In the genomic region with DNA sequence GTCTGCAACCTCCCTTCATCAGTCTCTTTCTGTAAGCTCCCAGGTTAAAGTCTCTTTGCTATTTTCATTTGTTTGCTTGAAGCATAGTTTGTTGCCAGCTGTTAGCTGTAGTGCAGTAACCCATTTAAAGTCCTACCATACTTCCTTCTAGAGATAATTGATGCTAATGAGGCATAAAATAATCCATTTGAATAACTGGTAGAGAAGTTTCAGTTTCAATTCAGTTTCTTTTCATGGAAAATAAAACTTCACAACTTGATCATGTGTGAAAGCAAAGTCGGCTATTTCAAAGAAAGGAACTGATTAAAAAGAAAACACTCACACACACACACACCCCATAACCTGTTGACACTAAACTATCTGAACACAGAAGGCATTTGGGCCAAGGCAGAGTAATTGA, we compare ENCODE assay signal across 14 cellular contexts.
DNase-seq lines count a peak whose midpoint lies in the region; ATAC-seq and TF ChIP-seq lines count a peak whose summit lies in the region.
"Had no signal": no experiment of that assay in that cellular context is flagged by ENCODE, and none has a peak within 500 bp of the region (broad histone marks: within the 10 kb centered on the region; RNA-seq: fewer than 3 reads in every experiment).

No MANE protein-coding gene starts in this region.

- no peak for TF ChIP-seq CTCF in liver (IDR thresholded peaks at IDR 0.05; ENCODE audit: low read depth, low read length, missing input control)
- no peak for TF ChIP-seq CTCF in mammary epithelial cell (conservative IDR thresholded peaks at IDR 0.05 in 1 of 2, IDR thresholded peaks at IDR 0.05 in 1 of 2; ENCODE audit: extremely low read depth in 1 of 2, insufficient read depth in 1 of 2, low read depth in 1 of 2, low read length in 2 of 2)

- ATAC-seq in GM19452 (IDR thresholded peaks at IDR 0.05; ENCODE audit: unreplicated experiment): peak; percentile 42
- ATAC-seq: activated T-cell treated with anti-CD3 and anti-CD28 coated beads, Interleukin-2, amount 50 U/mL, for 4 hours; stimulated activated effector memory CD8-positive, alpha-beta T cell treated with anti-CD3 and anti-CD28 coated beads, Interleukin-12 subunit alpha, Interleukin-12 subunit beta, amount 100 ng/mL, for 72 hours had no signal

- peak in 1 of 2 donors; percentile 38 for TF ChIP-seq RAD21 in liver (IDR thresholded peaks at IDR 0.05)

- no peak overlapping the region for H2AFZ ChIP-seq in mammary epithelial cell (ENCODE audit: low read depth, low read length)

- no peak overlapping the region for H3K4me2 ChIP-seq in mammary epithelial cell (ENCODE audit: insufficient read depth, low read depth, low read length)

- CTCF ChIA-PET in mammary epithelial cell (lab: Charles Lee; ENCODE audit: low non-redundant PET): no interaction called here

- H3K27ac ChIP-seq in liver (ENCODE audit: low read depth in 1 of 2, low read length in 2 of 2) (peak overlapping the region; percentile 16 to 45), mammary epithelial cell (ENCODE audit: insufficient read depth, low read depth, low read length) (no peak overlapping the region)

- intact Hi-C loops in mammary epithelial cell (cut with micrococcal nuclease): no loop called here

- dilution Hi-C loops in mammary epithelial cell (cut with HindIII; ENCODE audit: low sequenced_read_pairs): no loop called here

- no peaks in the 10 kb centered on the region for H3K27me3 ChIP-seq in liver (ENCODE audit: control insufficient read depth in 4 of 4, insufficient read depth in 4 of 4, low read length in 3 of 4)
- no peaks in the 10 kb centered on the region for H3K27me3 ChIP-seq in mammary epithelial cell (ENCODE audit: insufficient read depth, low read length)

- in situ Hi-C loops in mammary epithelial cell (cut with MboI; ENCODE audit: low sequenced_read_pairs in 2 of 2): no loop called here

- no peaks in the 10 kb centered on the region for H3K9me3 ChIP-seq in liver (ENCODE audit: control insufficient read depth in 4 of 4, low read length in 3 of 4)
- no peaks in the 10 kb centered on the region for H3K9me3 ChIP-seq in mammary epithelial cell (replicated peaks; ENCODE audit: insufficient read depth, low read length)

- WGBS in liver: 23% methylated on average over 1 of the region's 1 CpG
- WGBS in mammary epithelial cell (ENCODE audit: low coverage, missing lambda C conversion rate): 87% methylated on average over 1 of the region's 1 CpG

- H3K9ac ChIP-seq in liver (ENCODE audit: low read depth in 1 of 2, low read length in 2 of 2) (peak overlapping the region in 1 of 2 donors; percentile 8), mammary epithelial cell (ENCODE audit: insufficient read depth, low read length) (no peak overlapping the region)

- H3K79me2 ChIP-seq in mammary epithelial cell (ENCODE audit: insufficient read depth, low read length): no peaks in the 10 kb centered on the region

- H3K4me3 ChIP-seq in liver (ENCODE audit: low read depth in 1 of 3, low read length in 3 of 3) (peak overlapping the region in 2 of 3 donors; percentile 47 to 62), mammary epithelial cell (replicated peaks in 1 of 3; ENCODE audit: insufficient read depth in 1 of 3, low read depth in 2 of 3, low read length in 3 of 3) (no peak overlapping the region)

- H3K36me3 ChIP-seq in liver (ENCODE audit: control insufficient read depth in 4 of 4, insufficient read depth in 3 of 4, low read depth in 1 of 4, low read length in 3 of 4) (no peaks in the 10 kb centered on the region), mammary epithelial cell (ENCODE audit: insufficient read depth, low read length) (no peaks in the 10 kb centered on the region)

- peaks cover 0 to 15% (median 8%) of the 10 kb centered on the region in 4 donors for H3K4me1 ChIP-seq in liver (ENCODE audit: control insufficient read depth in 4 of 4, insufficient read depth in 4 of 4, low read length in 3 of 4)
- no peaks in the 10 kb centered on the region for H3K4me1 ChIP-seq in mammary epithelial cell (ENCODE audit: insufficient read depth, low read length)

- no peaks in the 10 kb centered on the region for H4K20me1 ChIP-seq in mammary epithelial cell (ENCODE audit: insufficient read depth, low read length)

- peak; percentile 16 for DNase-seq in CD1c-positive myeloid dendritic cell (ENCODE audit: extremely low spot score)
- DNase-seq in NCI-H69 (lab: John Stamatoyannopoulos, UW): peak; percentile 57
- DNase-seq in activated effector memory CD4-positive, alpha-beta T cell treated with Interleukin-2 at 50 U/mL for 16 hours: no peak
- DNase-seq in mammary epithelial cell: no peak
- no peak for DNase-seq in activated CD8-positive, alpha-beta memory T cell treated with anti-CD3 and anti-CD28 coated beads, Interleukin-2, amount 50 U/mL, for 4 hours
- no peak for DNase-seq in stimulated activated CD4-positive, alpha-beta T cell treated with anti-CD3 and anti-CD28 coated beads, Interleukin-2, amount 100 ng/mL, for 24 hours
- DNase-seq: activated T-cell treated with anti-CD3 and anti-CD28 coated beads, Interleukin-2, amount 50 U/mL, for 4 hours; amygdala; C1 segment of cervical spinal cord; GOT3; NCI-H1417 treated with DMSO at 0.1 percent for 48 hours had no signal

- BruUV-seq in mammary epithelial cell (replicated peaks; lab: Mats Ljungman, UMichigan): no TSS peak

TF ChIP-seq in liver, 16 proteins besides CTCF, POLR2A, EP300 and RAD21:
- TF ChIP-seq, protein P1, sequence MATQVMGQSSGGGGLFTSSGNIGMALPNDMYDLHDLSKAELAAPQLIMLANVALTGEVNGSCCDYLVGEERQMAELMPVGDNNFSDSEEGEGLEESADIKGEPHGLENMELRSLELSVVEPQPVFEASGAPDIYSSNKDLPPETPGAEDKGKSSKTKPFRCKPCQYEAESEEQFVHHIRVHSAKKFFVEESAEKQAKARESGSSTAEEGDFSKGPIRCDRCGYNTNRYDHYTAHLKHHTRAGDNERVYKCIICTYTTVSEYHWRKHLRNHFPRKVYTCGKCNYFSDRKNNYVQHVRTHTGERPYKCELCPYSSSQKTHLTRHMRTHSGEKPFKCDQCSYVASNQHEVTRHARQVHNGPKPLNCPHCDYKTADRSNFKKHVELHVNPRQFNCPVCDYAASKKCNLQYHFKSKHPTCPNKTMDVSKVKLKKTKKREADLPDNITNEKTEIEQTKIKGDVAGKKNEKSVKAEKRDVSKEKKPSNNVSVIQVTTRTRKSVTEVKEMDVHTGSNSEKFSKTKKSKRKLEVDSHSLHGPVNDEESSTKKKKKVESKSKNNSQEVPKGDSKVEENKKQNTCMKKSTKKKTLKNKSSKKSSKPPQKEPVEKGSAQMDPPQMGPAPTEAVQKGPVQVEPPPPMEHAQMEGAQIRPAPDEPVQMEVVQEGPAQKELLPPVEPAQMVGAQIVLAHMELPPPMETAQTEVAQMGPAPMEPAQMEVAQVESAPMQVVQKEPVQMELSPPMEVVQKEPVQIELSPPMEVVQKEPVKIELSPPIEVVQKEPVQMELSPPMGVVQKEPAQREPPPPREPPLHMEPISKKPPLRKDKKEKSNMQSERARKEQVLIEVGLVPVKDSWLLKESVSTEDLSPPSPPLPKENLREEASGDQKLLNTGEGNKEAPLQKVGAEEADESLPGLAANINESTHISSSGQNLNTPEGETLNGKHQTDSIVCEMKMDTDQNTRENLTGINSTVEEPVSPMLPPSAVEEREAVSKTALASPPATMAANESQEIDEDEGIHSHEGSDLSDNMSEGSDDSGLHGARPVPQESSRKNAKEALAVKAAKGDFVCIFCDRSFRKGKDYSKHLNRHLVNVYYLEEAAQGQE (IDR thresholded peaks at IDR 0.05): peak; percentile 37
- TF ChIP-seq EGR1 (IDR thresholded peaks at IDR 0.05; ENCODE audit: low read depth in 2 of 2) (no peak), YY1 (IDR thresholded peaks at IDR 0.05) (peak; percentile 28), SP1 (IDR thresholded peaks at IDR 0.05) (peak; percentile 32), TAF1 (conservative IDR thresholded peaks at IDR 0.05) (no peak), GABPA (IDR thresholded peaks at IDR 0.05 in 1 of 2, conservative IDR thresholded peaks at IDR 0.05 in 1 of 2) (no peak), RXRA (IDR thresholded peaks at IDR 0.05) (peak in 1 of 2 donors; percentile 37), NR2F2 (IDR thresholded peaks at IDR 0.05) (no peak), FOXA1 (IDR thresholded peaks at IDR 0.05) (no peak), HNF4A (conservative IDR thresholded peaks at IDR 0.05) (peak; percentile 63 to 65), JUND (IDR thresholded peaks at IDR 0.05) (no peak), HNF4G (IDR thresholded peaks at IDR 0.05) (peak; percentile 22), FOXA2 (IDR thresholded peaks at IDR 0.05) (no peak)
- TF ChIP-seq, protein P2, sequence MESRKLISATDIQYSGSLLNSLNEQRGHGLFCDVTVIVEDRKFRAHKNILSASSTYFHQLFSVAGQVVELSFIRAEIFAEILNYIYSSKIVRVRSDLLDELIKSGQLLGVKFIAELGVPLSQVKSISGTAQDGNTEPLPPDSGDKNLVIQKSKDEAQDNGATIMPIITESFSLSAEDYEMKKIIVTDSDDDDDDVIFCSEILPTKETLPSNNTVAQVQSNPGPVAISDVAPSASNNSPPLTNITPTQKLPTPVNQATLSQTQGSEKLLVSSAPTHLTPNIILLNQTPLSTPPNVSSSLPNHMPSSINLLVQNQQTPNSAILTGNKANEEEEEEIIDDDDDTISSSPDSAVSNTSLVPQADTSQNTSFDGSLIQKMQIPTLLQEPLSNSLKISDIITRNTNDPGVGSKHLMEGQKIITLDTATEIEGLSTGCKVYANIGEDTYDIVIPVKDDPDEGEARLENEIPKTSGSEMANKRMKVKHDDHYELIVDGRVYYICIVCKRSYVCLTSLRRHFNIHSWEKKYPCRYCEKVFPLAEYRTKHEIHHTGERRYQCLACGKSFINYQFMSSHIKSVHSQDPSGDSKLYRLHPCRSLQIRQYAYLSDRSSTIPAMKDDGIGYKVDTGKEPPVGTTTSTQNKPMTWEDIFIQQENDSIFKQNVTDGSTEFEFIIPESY (IDR thresholded peaks at IDR 0.05): no peak
- TF ChIP-seq, protein P3, sequence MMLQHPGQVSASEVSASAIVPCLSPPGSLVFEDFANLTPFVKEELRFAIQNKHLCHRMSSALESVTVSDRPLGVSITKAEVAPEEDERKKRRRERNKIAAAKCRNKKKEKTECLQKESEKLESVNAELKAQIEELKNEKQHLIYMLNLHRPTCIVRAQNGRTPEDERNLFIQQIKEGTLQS (IDR thresholded peaks at IDR 0.05): no peak
- TF ChIP-seq, protein P4, sequence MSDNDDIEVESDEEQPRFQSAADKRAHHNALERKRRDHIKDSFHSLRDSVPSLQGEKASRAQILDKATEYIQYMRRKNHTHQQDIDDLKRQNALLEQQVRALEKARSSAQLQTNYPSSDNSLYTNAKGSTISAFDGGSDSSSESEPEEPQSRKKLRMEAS (IDR thresholded peaks at IDR 0.05): peak; percentile 47

Comparison
In these comparisons a context has a peak if more than half of its experiments do, and no peak if none do; other contexts are left out.
1. DNase-seq: peak in CD1c-positive myeloid dendritic cell (single experiment) and NCI-H69 (single experiment); none in activated effector memory CD4-positive, alpha-beta T cell treated with Interleukin-2 at 50 U/mL for 16 hours (single experiment), mammary epithelial cell (single experiment), activated CD8-positive, alpha-beta memory T cell treated with anti-CD3 and anti-CD28 coated beads, Interleukin-2, amount 50 U/mL, for 4 hours (single experiment) and stimulated activated CD4-positive, alpha-beta T cell treated with anti-CD3 and anti-CD28 coated beads, Interleukin-2, amount 100 ng/mL, for 24 hours (0 of 2).
2. H3K4me3 ChIP-seq: peak in liver (2 of 3); none in mammary epithelial cell (0 of 3).